Comparison of ENCODE assay signal across 18 cellular contexts in genomic region chr4:185754961-185755360, GRCh38. TPM values are rescaled to one million over a fixed set of nuclear protein-coding genes. Genes with fewer than 3 reads are reported as not detected.
"Had no signal": no experiment of that assay in that cellular context is flagged by ENCODE, and none has a peak within 500 bp of the region (broad histone marks: within the 10 kb centered on the region; RNA-seq: fewer than 3 reads in every experiment).

No MANE protein-coding gene starts in this region.

- H3K27ac Mint-ChIP-seq: activated B cell treated with CpG ODN at 0.5 μM for 24 hours; activated CD8-positive, alpha-beta T cell treated with anti-CD3 and anti-CD28 coated beads for 36 hours; activated naive CD4-positive, alpha-beta T cell treated with anti-CD3 and anti-CD28 coated beads, Interleukin-2, amount 50 U/mL, for 72 hours; immature natural killer cell; stimulated activated memory B cell treated with anti-CD40 and anti-IgM and Interleukin-4, amounts not matched to agents 10 μg/mL and 1 μg/mL and 100 μg/mL, for 72 hours had no signal

- H3K36me3 Mint-ChIP-seq: activated naive CD4-positive, alpha-beta T cell treated with anti-CD3 and anti-CD28 coated beads, Interleukin-2, amount 50 U/mL, for 72 hours; immature natural killer cell; stimulated activated memory B cell treated with anti-CD40 and anti-IgM and Interleukin-4, amounts not matched to agents 10 μg/mL and 1 μg/mL and 100 μg/mL, for 72 hours had no signal

- ATAC-seq: activated CD8-positive, alpha-beta T cell treated with anti-CD3 and anti-CD28 coated beads for 36 hours; activated naive CD4-positive, alpha-beta T cell treated with anti-CD3 and anti-CD28 coated beads, Interleukin-2, amount 50 U/mL, for 72 hours; foreskin keratinocyte; stimulated activated memory B cell treated with anti-CD40 and anti-IgM and Interleukin-4, amounts not matched to agents 10 μg/mL and 1 μg/mL and 100 μg/mL, for 72 hours had no signal

- H3K27ac ChIP-seq: coronary artery, foreskin keratinocyte, thyroid gland had no signal

- H3K4me1 ChIP-seq: foreskin keratinocyte had no signal

- H3K27me3 Mint-ChIP-seq: activated B cell treated with CpG ODN at 0.5 μM for 24 hours had no signal

- H3K4me3 Mint-ChIP-seq: activated B cell treated with CpG ODN at 0.5 μM for 24 hours; activated CD8-positive, alpha-beta T cell treated with anti-CD3 and anti-CD28 coated beads for 36 hours; central memory CD8-positive, alpha-beta T cell; immature natural killer cell; neural crest cell; stimulated activated memory B cell treated with anti-CD40 and anti-IgM and Interleukin-4, amounts not matched to agents 10 μg/mL and 1 μg/mL and 100 μg/mL, for 72 hours had no signal

- H3K9me3 Mint-ChIP-seq: activated CD8-positive, alpha-beta T cell treated with anti-CD3 and anti-CD28 coated beads for 36 hours; neural crest cell had no signal

- H3K4me1 Mint-ChIP-seq: activated B cell treated with CpG ODN at 0.5 μM for 24 hours; central memory CD8-positive, alpha-beta T cell; immature natural killer cell; stimulated activated memory B cell treated with anti-CD40 and anti-IgM and Interleukin-4, amounts not matched to agents 10 μg/mL and 1 μg/mL and 100 μg/mL, for 72 hours had no signal

- H3K4me3 ChIP-seq: coronary artery, thyroid gland had no signal

- H3K27me3 ChIP-seq: thyroid gland had no signal

- H3K36me3 ChIP-seq: thyroid gland had no signal

- H3K9me3 ChIP-seq: thyroid gland had no signal

- DNase-seq: activated B cell treated with CpG ODN at 0.5 μM for 24 hours; activated CD4-positive, alpha-beta T cell treated with anti-CD3 and anti-CD28 coated beads for 48 hours; activated CD8-positive, alpha-beta T cell treated with anti-CD3 and anti-CD28 coated beads for 36 hours; activated gamma-delta T cell; activated T-cell treated with anti-CD3 and anti-CD28 coated beads, Interleukin-2, amount 50 U/mL, for 48 hours; effector CD4-positive, alpha-beta T cell; foreskin keratinocyte; glutamatergic neuron; immature natural killer cell; mammary epithelial cell; stimulated activated CD4-positive, alpha-beta T cell treated with anti-CD3 and anti-CD28 coated beads, Interleukin-2, amount 100 ng/mL, for 48 hours; thyroid gland had no signal

RNA-seq across cellular contexts. Expression of gene SORBS2, which starts 57.0 kb away (rescaled TPM):
- total RNA-seq: activated B cell treated with CpG ODN at 0.5 μM for 24 hours; activated CD8-positive, alpha-beta T cell treated with anti-CD3 and anti-CD28 coated beads for 36 hours; activated naive CD4-positive, alpha-beta T cell treated with anti-CD3 and anti-CD28 coated beads, Interleukin-2, amount 50 U/mL, for 72 hours; T-helper 2 cell treated with Interferon-gamma antibody and Interleukin-4, amounts not matched to agents 100 ng/mL and 5 ng/mL, for 36 hours had no signal
